1 cellular context compared by ENCODE assay signal in genomic region chr19:19870086-19870485, GRCh38. TPM values are rescaled to one million over a fixed set of nuclear protein-coding genes. Genes with fewer than 3 reads are reported as not detected.
"Had no signal": no experiment of that assay in that cellular context is flagged by ENCODE, and none has a peak within 500 bp of the region (broad histone marks: within the 10 kb centered on the region; RNA-seq: fewer than 3 reads in every experiment).

No MANE protein-coding gene starts in this region.

RNA-seq across cellular contexts. Expression of gene ZNF93, which starts 30.7 kb away (rescaled TPM):
- total RNA-seq: HT-29 had no signal
